8 cellular contexts compared by ENCODE assay signal in genomic region chr2:161161074-161161577, GRCh38. TPM values are rescaled to one million over a fixed set of nuclear protein-coding genes. Genes with fewer than 3 reads are reported as not detected.
DNase-seq lines count a peak whose midpoint lies in the region; ATAC-seq and TF ChIP-seq lines count a peak whose summit lies in the region.

No MANE protein-coding gene starts in this region.

- H3K9me3 Mint-ChIP-seq in WTC11 = peaks cover 7% of the 10 kb centered on the region
- H3K9me3 Mint-ChIP-seq in stimulated activated naive B cell treated with anti-CD40 and anti-IgM and Interleukin-4, amounts not matched to agents 10 μg/mL and 1 μg/mL and 100 μg/mL, for 72 hours = no peaks in the 10 kb centered on the region

- H3K36me3 Mint-ChIP-seq in WTC11 = peaks cover 7% of the 10 kb centered on the region
- peaks cover 34 to 50% of the 10 kb centered on the region in 2 donors for H3K36me3 Mint-ChIP-seq in stimulated activated naive B cell treated with anti-CD40 and anti-IgM and Interleukin-4, amounts not matched to agents 10 μg/mL and 1 μg/mL and 100 μg/mL, for 72 hours

- H3K27ac Mint-ChIP-seq in WTC11 = peak overlapping the region; percentile 99; the same call in 1 of the 2 replicates
- peak overlapping the region; percentile 99 for H3K27ac Mint-ChIP-seq in stimulated activated naive B cell treated with anti-CD40 and anti-IgM and Interleukin-4, amounts not matched to agents 10 μg/mL and 1 μg/mL and 100 μg/mL, for 72 hours

- peak overlapping the region; percentile 97 for H3K4me3 Mint-ChIP-seq in WTC11
- H3K4me3 Mint-ChIP-seq in stimulated activated naive B cell treated with anti-CD40 and anti-IgM and Interleukin-4, amounts not matched to agents 10 μg/mL and 1 μg/mL and 100 μg/mL, for 72 hours = peak overlapping the region; percentile 91 to 98

- WGBS in hepatocyte (ENCODE audit: low lambda C conversion rate, missing lambda C conversion rate) = 1% methylated on average over 11 of the region's 11 CpGs

- no peaks in the 10 kb centered on the region for H4K20me1 ChIP-seq in hepatocyte (ENCODE audit: insufficient read depth, poor library complexity, severe bottlenecking)

- peak overlapping the region; percentile 71 for H3K4me2 ChIP-seq in hepatocyte

- no peaks in the 10 kb centered on the region for H3K9me3 ChIP-seq in hepatocyte (ENCODE audit: low read depth)

- CTCF ChIA-PET in WTC11 (lab: Charles Lee) = no interaction called here

- peak overlapping the region; percentile 62 for H2AFZ ChIP-seq in hepatocyte

- H3K27me3 Mint-ChIP-seq in WTC11 (ENCODE audit: low read depth) = no peaks in the 10 kb centered on the region
- no peaks in the 10 kb centered on the region for H3K27me3 Mint-ChIP-seq in stimulated activated naive B cell treated with anti-CD40 and anti-IgM and Interleukin-4, amounts not matched to agents 10 μg/mL and 1 μg/mL and 100 μg/mL, for 72 hours

- no peak for TF ChIP-seq CTCF in GM12865 (IDR thresholded peaks at IDR 0.05; ENCODE audit: insufficient read depth, low read depth, low read length, missing control alignments)
- no peak for TF ChIP-seq CTCF in WTC11 (IDR thresholded peaks at IDR 0.05)
- TF ChIP-seq CTCF in hepatocyte (IDR thresholded peaks at IDR 0.05; ENCODE audit: poor library complexity) = no peak

- DNase-seq in GM12865 (ENCODE audit: low read depth) = peak; percentile 72
- no peak for DNase-seq in WTC11 (ENCODE audit: low spot score)
- no peak for DNase-seq in hepatocyte (ENCODE audit: low spot score)
- no peak for DNase-seq in stimulated activated naive B cell treated with anti-CD40 and anti-IgM and Interleukin-4, amounts not matched to agents 10 μg/mL and 1 μg/mL and 100 μg/mL, for 72 hours
- no peak for DNase-seq in medulla oblongata (ENCODE audit: extremely low spot score)
- no peak for DNase-seq in DMS153 (lab: John Stamatoyannopoulos, UW)
- no peak for DNase-seq in NK-92 treated with Interleukin-12 subunit alpha and Interleukin-12 subunit beta, amount 100 ng/mL, for 24 hours (lab: John Stamatoyannopoulos, UW)

- H3K27ac ChIP-seq in hepatocyte = peak overlapping the region; percentile 98

- ATAC-seq in HG02870 (IDR thresholded peaks at IDR 0.05; ENCODE audit: unreplicated experiment) (peak; percentile 25), WTC11 (peak; percentile 29; the same call in 1 of the 2 replicates)
- peak; percentile 41 to 49 for ATAC-seq in stimulated activated naive B cell treated with anti-CD40 and anti-IgM and Interleukin-4, amounts not matched to agents 10 μg/mL and 1 μg/mL and 100 μg/mL, for 72 hours (replicated peaks)

- POLR2A ChIA-PET in WTC11 (lab: Charles Lee) = no interaction called here

- no peaks in the 10 kb centered on the region for H3K36me3 ChIP-seq in hepatocyte (replicated peaks; ENCODE audit: insufficient read depth, low read depth)

- no peaks in the 10 kb centered on the region for H3K27me3 ChIP-seq in hepatocyte

- H3K4me1 Mint-ChIP-seq in WTC11 = peaks cover 18% of the 10 kb centered on the region
- H3K4me1 Mint-ChIP-seq in stimulated activated naive B cell treated with anti-CD40 and anti-IgM and Interleukin-4, amounts not matched to agents 10 μg/mL and 1 μg/mL and 100 μg/mL, for 72 hours = peaks cover 33 to 78% of the 10 kb centered on the region in 2 donors

- no peaks in the 10 kb centered on the region for H3K9me2 ChIP-seq in hepatocyte (replicated peaks; ENCODE audit: insufficient read depth)

- peaks cover 16% of the 10 kb centered on the region for H3K4me1 ChIP-seq in hepatocyte (ENCODE audit: insufficient read depth)

- peak overlapping the region; percentile 67 for H3K4me3 ChIP-seq in GM12865 (ENCODE audit: low read depth, low read length)
- peak overlapping the region; percentile 71 for H3K4me3 ChIP-seq in hepatocyte

- H3K79me2 ChIP-seq in hepatocyte = peaks cover 50% of the 10 kb centered on the region

TF ChIP-seq in WTC11, 78 proteins besides CTCF, POLR2A, EP300 and RAD21 (continues in another document):
- no peak for TF ChIP-seq USF1 (CRISPR knock-in tag; IDR thresholded peaks at IDR 0.05)
- no peak for TF ChIP-seq ZNF532 (CRISPR knock-in tag; IDR thresholded peaks at IDR 0.05; ENCODE audit: borderline replicate concordance)
- no peak for TF ChIP-seq E2F4 (CRISPR knock-in tag; IDR thresholded peaks at IDR 0.05; ENCODE audit: borderline replicate concordance, low read depth)
- TF ChIP-seq NFYB (CRISPR knock-in tag; conservative IDR thresholded peaks at IDR 0.05; ENCODE audit: low read depth) = no peak
- no peak for TF ChIP-seq SMAD3 (CRISPR knock-in tag; IDR thresholded peaks at IDR 0.05; ENCODE audit: borderline replicate concordance)
- TF ChIP-seq ZNF263 (CRISPR knock-in tag; IDR thresholded peaks at IDR 0.05; ENCODE audit: low read depth) = no peak
- no peak for TF ChIP-seq ZNF396 (CRISPR knock-in tag; IDR thresholded peaks at IDR 0.05; ENCODE audit: borderline replicate concordance)
- no peak for TF ChIP-seq ZBTB43 (CRISPR knock-in tag; IDR thresholded peaks at IDR 0.05)
- no peak for TF ChIP-seq RELA (CRISPR knock-in tag; IDR thresholded peaks at IDR 0.05; ENCODE audit: borderline replicate concordance)
- no peak for TF ChIP-seq ATF2 (CRISPR knock-in tag; IDR thresholded peaks at IDR 0.05; ENCODE audit: borderline replicate concordance, low read depth)
- TF ChIP-seq FOXJ3 (CRISPR knock-in tag; IDR thresholded peaks at IDR 0.05; ENCODE audit: borderline replicate concordance) = no peak

RNA-seq across cellular contexts. Expression of gene TANK, which starts 0.9 kb away (rescaled TPM):
- total RNA-seq in WTC11 (2021) (16.7 to 24.5 TPM (median 22.3 TPM) in 3 replicates), hepatocyte (54.7 and 66.7 TPM in 2 replicates)
- 37.6 and 45.1 TPM in 2 replicates for polyA plus RNA-seq in hepatocyte
